8 cellular contexts compared by ENCODE assay signal in the genomic region with DNA sequence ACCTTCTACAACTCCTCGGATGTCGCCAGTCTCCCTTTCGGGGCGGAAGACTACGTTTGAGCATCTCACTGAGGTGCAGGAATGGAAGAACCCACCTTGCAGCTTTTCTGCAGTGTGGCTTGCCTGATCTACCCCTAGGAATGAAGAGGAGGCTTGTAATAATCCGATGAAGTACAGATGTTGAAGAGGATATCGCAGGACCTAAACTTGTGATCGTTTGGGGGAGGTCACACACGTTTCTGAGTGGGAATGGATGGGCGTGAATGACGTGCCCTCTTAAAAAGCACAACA. TPM values are rescaled to one million over a fixed set of nuclear protein-coding genes. Genes with fewer than 3 reads are reported as not detected.
A peak's percentile ranks its signal among the peaks of the same experiment; 100 is the strongest.
DNase-seq lines count a peak whose midpoint lies in the region; ATAC-seq, FAIRE-seq and TF ChIP-seq lines count a peak whose summit lies in the region.

No MANE protein-coding gene starts in this region.

- TF ChIP-seq CTCF in right atrium auricular region (IDR thresholded peaks at IDR 0.05) (no peak), Peyer's patch (IDR thresholded peaks at IDR 0.05) (no peak), H1 (IDR thresholded peaks at IDR 0.05; ENCODE audit: control extremely low read depth in 1 of 3, insufficient read depth in 1 of 3, low read depth in 1 of 3, low read length in 3 of 3) (no peak), osteoblast (IDR thresholded peaks at IDR 0.05; ENCODE audit: extremely low read depth, low read depth, low read length) (no peak)

- H3K23me2 ChIP-seq in H1 (ENCODE audit: low read depth, low read length), result peaks cover 12% of the 10 kb centered on the region

- no peak overlapping the region for H2BK15ac ChIP-seq in H1 (ENCODE audit: low read length)

- peak overlapping the region; percentile 77 to 89 for H3K4me3 ChIP-seq in right atrium auricular region
- peak overlapping the region; percentile 79 to 97 (median 84) for H3K4me3 ChIP-seq in Peyer's patch
- H3K4me3 ChIP-seq in H1 (ENCODE audit: extremely low read depth in 1 of 4, insufficient read depth in 2 of 4, low read depth in 3 of 4, low read length in 4 of 4), result peak overlapping the region; percentile 55 to 87 (median 81)
- H3K4me3 ChIP-seq in osteoblast (ENCODE audit: insufficient read depth, low read length), result peak overlapping the region; percentile 76

- H3K27ac ChIP-seq in right atrium auricular region, result peak overlapping the region; percentile 95 to 97
- H3K27ac ChIP-seq in Peyer's patch, result peak overlapping the region; percentile 96 to 99 (median 98)
- no peak overlapping the region for H3K27ac ChIP-seq in H1 (ENCODE audit: low read depth, low read length)
- peak overlapping the region; percentile 78 for H3K27ac ChIP-seq in osteoblast (ENCODE audit: low read depth, low read length)

- no peak overlapping the region for H4K5ac ChIP-seq in H1 (ENCODE audit: insufficient read length, low read depth, low read length)

- H3K23ac ChIP-seq in H1 (ENCODE audit: insufficient read length), result no peak overlapping the region

- no peak for FAIRE-seq in H1 (lab: Jason Lieb, UNC)

- WGBS in H1 (ENCODE audit: extremely low coverage in 1 of 2, insufficient coverage in 1 of 2, insufficient read length in 1 of 2, insufficient replicate concordance in 2 of 2, low coverage in 1 of 2, low lambda C conversion rate in 2 of 2, missing lambda C conversion rate in 1 of 2), 2 experiments, result 1% methylated on average over 11 of the region's 11 CpGs; no CpG with 5 or more reads in 1 of the 2 experiments

- no peak for ATAC-seq in Right ventricle myocardium inferior
- no peak for ATAC-seq in HG02610 (IDR thresholded peaks at IDR 0.05; ENCODE audit: unreplicated experiment)

- H3K4ac ChIP-seq in H1 (replicated peaks; ENCODE audit: insufficient read length, low read depth, low read length), result no peak overlapping the region

- H2AFZ ChIP-seq in H1 (ENCODE audit: low read length), result peak overlapping the region; percentile 80
- peak overlapping the region; percentile 83 for H2AFZ ChIP-seq in osteoblast (ENCODE audit: low read length)

- CTCF ChIA-PET in H1 (lab: Charles Lee; ENCODE audit: partially characterized antibody), result no interaction called here

- H3K79me2 ChIP-seq in H1 (ENCODE audit: control insufficient read depth in 1 of 2, insufficient read depth in 2 of 2, low read length in 2 of 2), result peaks cover 5 to 45% of the 10 kb centered on the region in 2 experiments; a peak in 3 of 4 replicates
- H3K79me2 ChIP-seq in osteoblast (ENCODE audit: insufficient read depth, low read length), result peaks cover 52% of the 10 kb centered on the region

- no peak overlapping the region for H2BK5ac ChIP-seq in H1 (ENCODE audit: low read depth, low read length)

- POLR2A ChIA-PET in H1 (lab: Charles Lee; ENCODE audit: partially characterized antibody), result no interaction called here

- no peaks in the 10 kb centered on the region for H3K79me1 ChIP-seq in H1 (ENCODE audit: low read depth, low read length)

- H3K56ac ChIP-seq in H1 (replicated peaks; ENCODE audit: insufficient read length, low read depth, low read length), result no peak overlapping the region

- H3K27me3 ChIP-seq in right atrium auricular region (no peaks in the 10 kb centered on the region), Peyer's patch (no peaks in the 10 kb centered on the region), H1 (replicated peaks in 1 of 4; ENCODE audit: control insufficient read depth in 3 of 4, extremely low read depth in 1 of 4, insufficient read depth in 3 of 4, low read length in 3 of 4) (no peaks in the 10 kb centered on the region; a peak in 1 of 7 replicates), osteoblast (ENCODE audit: insufficient read depth, low read length) (no peaks in the 10 kb centered on the region)

- no peak overlapping the region for H4K91ac ChIP-seq in H1 (replicated peaks; ENCODE audit: insufficient read length, low read length)

- intact Hi-C loops in Right ventricle myocardium inferior (cut with DNase I), result loop anchor here (5.0 kb wide), 1 partner anchor 245 kb away; a partner anchor contains a TSS

- TF ChIP-seq RAD21 in H1 (IDR thresholded peaks at IDR 0.05 in 1 of 2, conservative IDR thresholded peaks at IDR 0.05 in 1 of 2; ENCODE audit: low read depth in 2 of 2, low read length in 2 of 2), result no peak

- H3K9ac ChIP-seq in H1 (replicated peaks in 1 of 4; ENCODE audit: extremely low read depth in 1 of 4, low read depth in 3 of 4, low read length in 3 of 4), result peak overlapping the region in 3 of 4 experiments; percentile 66 to 87 (median 87); a peak in 5 of 7 replicates

- no peak overlapping the region for H4K8ac ChIP-seq in H1 (ENCODE audit: extremely low read depth, insufficient read depth, low read length)

- H3K36me3 ChIP-seq in right atrium auricular region (no peaks in the 10 kb centered on the region), Peyer's patch (no peaks in the 10 kb centered on the region), H1 (ENCODE audit: control insufficient read depth in 2 of 4, insufficient read depth in 4 of 4, low read length in 3 of 4) (no peaks in the 10 kb centered on the region), osteoblast (ENCODE audit: insufficient read depth, low read length) (no peaks in the 10 kb centered on the region)

- peaks cover 0 to 4% of the 10 kb centered on the region in 2 experiments for H4K20me1 ChIP-seq in H1 (replicated peaks in 1 of 2; ENCODE audit: control insufficient read depth in 1 of 2, insufficient read depth in 2 of 2, low read length in 2 of 2)
- peaks cover 22% of the 10 kb centered on the region for H4K20me1 ChIP-seq in osteoblast (ENCODE audit: insufficient read depth, low read length)

- H3K4me1 ChIP-seq in right atrium auricular region (peaks cover 0 to 65% of the 10 kb centered on the region in 2 donors), Peyer's patch (peaks cover 0 to 16% (median 6%) of the 10 kb centered on the region in 4 donors), H1 (replicated peaks in 1 of 4; ENCODE audit: control insufficient read depth in 3 of 4, insufficient read depth in 4 of 4, low read length in 3 of 4) (peaks cover 0 to 12% (median 3%) of the 10 kb centered on the region in 4 experiments; a peak in 4 of 7 replicates), osteoblast (ENCODE audit: insufficient read depth, low read length) (peaks cover 17% of the 10 kb centered on the region)

- H3K4me2 ChIP-seq in H1 (ENCODE audit: insufficient read depth in 1 of 2, low read depth in 2 of 2, low read length in 2 of 2) (peak overlapping the region; percentile 90 to 92), osteoblast (ENCODE audit: insufficient read depth, low read length) (peak overlapping the region; percentile 99)

- no peak overlapping the region for H3K14ac ChIP-seq in H1 (ENCODE audit: insufficient read length)

- TF ChIP-seq EP300 in H1 (IDR thresholded peaks at IDR 0.05; ENCODE audit: borderline replicate concordance in 1 of 2, low read depth in 2 of 2, low read length in 2 of 2), result no peak

- H3K18ac ChIP-seq in H1 (ENCODE audit: extremely low read depth, low read length), result no peak overlapping the region

- H3K9me3 ChIP-seq in right atrium auricular region, result no peaks in the 10 kb centered on the region
- no peaks in the 10 kb centered on the region for H3K9me3 ChIP-seq in Peyer's patch
- H3K9me3 ChIP-seq in H1 (ENCODE audit: insufficient read depth in 2 of 2, low read depth in 1 of 2, low read length in 1 of 2), result no peaks in the 10 kb centered on the region
- H3K9me3 ChIP-seq in osteoblast (ENCODE audit: low read depth, low read length), result no peaks in the 10 kb centered on the region

- H2BK12ac ChIP-seq in H1 (ENCODE audit: low read depth, low read length), result no peak overlapping the region

- no peak overlapping the region for H2BK20ac ChIP-seq in H1 (ENCODE audit: low read length)

- no peak for DNase-seq in right atrium auricular region (ENCODE audit: low spot score)
- no peak for DNase-seq in Right ventricle myocardium inferior (ENCODE audit: missing footprints)
- peak in 1 of 3 donors; percentile 17 for DNase-seq in Peyer's patch
- no peak for DNase-seq in H1 (ENCODE audit: low read depth in 1 of 2, low spot score in 2 of 2)
- DNase-seq in osteoblast (ENCODE audit: insufficient read length, low spot score, missing footprints), result no peak
- no peak for DNase-seq in cortex of kidney (lab: John Stamatoyannopoulos, UW)
- DNase-seq in SHP77 treated with DMSO at 0.1 percent for 48 hours (lab: John Stamatoyannopoulos, UW), result no peak

- H2AK5ac ChIP-seq in H1 (ENCODE audit: low read depth, low read length), result no peak overlapping the region

- H2BK120ac ChIP-seq in H1 (replicated peaks; ENCODE audit: low read depth, low read length), result no peak overlapping the region

- TF ChIP-seq POLR2A in Peyer's patch (IDR thresholded peaks at IDR 0.05) (no peak), H1 (IDR thresholded peaks at IDR 0.05; ENCODE audit: control extremely low read depth in 1 of 2, low read depth in 2 of 2, low read length in 2 of 2) (no peak)

TF ChIP-seq in H1, 55 proteins besides CTCF, POLR2A, EP300 and RAD21 (continues in another document):
- TF ChIP-seq RXRA (IDR thresholded peaks at IDR 0.05; ENCODE audit: insufficient read depth, low read depth, low read length) (no peak), SP1 (IDR thresholded peaks at IDR 0.05; ENCODE audit: low read depth, low read length) (no peak), RBBP5 (IDR thresholded peaks at IDR 0.05; ENCODE audit: borderline replicate concordance, low read depth, low read length) (no peak), NRF1 (IDR thresholded peaks at IDR 0.05; ENCODE audit: low read depth, low read length) (no peak), HDAC6 (IDR thresholded peaks at IDR 0.05; ENCODE audit: low read depth, low read length) (no peak), CEBPB (IDR thresholded peaks at IDR 0.05; ENCODE audit: low read depth, low read length) (no peak), GABPA (IDR thresholded peaks at IDR 0.05; ENCODE audit: borderline replicate concordance, insufficient read depth, low read length) (no peak), SRF (IDR thresholded peaks at IDR 0.05; ENCODE audit: low read depth, low read length) (no peak)
- TF ChIP-seq, protein P1, sequence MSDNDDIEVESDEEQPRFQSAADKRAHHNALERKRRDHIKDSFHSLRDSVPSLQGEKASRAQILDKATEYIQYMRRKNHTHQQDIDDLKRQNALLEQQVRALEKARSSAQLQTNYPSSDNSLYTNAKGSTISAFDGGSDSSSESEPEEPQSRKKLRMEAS (IDR thresholded peaks at IDR 0.05), result no peak

RNA-seq across cellular contexts. Expression of a gene that starts 0.5 kb away (rescaled TPM):
- total RNA-seq in right atrium auricular region (10 to 100 TPM; 26.7 to 52.7 TPM), Right ventricle myocardium inferior (24.6 TPM), Peyer's patch (10 to 100 TPM; 43.2 to 53.8 (median 49.4) TPM), osteoblast (51.0 and 52.5 TPM in 2 replicates)
- 18.8 and 19.1 TPM in 2 replicates for total RNA-seq in H1 (2021; fragmentation: NEBNext Ultra II Directional; extraction: Animal tissue kit (Norgen Biotek cat#: 25700))
- polyA plus RNA-seq in H1 (2011; rRNA removed), result 5.2 and 5.5 TPM in 2 replicates
- 4.7 TPM for polyA plus RNA-seq in H1 (2011; cell fraction: cytosol; rRNA removed)
- 4.1 TPM for polyA plus RNA-seq in H1 (2011; cell fraction: nucleus; rRNA removed)
- polyA plus RNA-seq in H1 (2012, experiment 1 of 2), result 3.9 to 11.4 TPM (median 8.4 TPM) in 4 replicates
- polyA plus RNA-seq in H1 (2012, experiment 2 of 2), result 0.50 TPM
- polyA plus RNA-seq in H1 (2013, experiment 1 of 2), result 13.0 TPM
- 13.1 TPM for polyA plus RNA-seq in H1 (2013, experiment 2 of 2)
- 18.3 and 21.1 TPM in 2 replicates for polyA minus RNA-seq in H1 (2011; rRNA and poly(A)+ RNA removed)
- polyA minus RNA-seq in H1 (2011; cell fraction: cytosol; rRNA and poly(A)+ RNA removed), result 10.4 TPM
- 29.8 TPM for polyA minus RNA-seq in H1 (2011; cell fraction: nucleus; rRNA and poly(A)+ RNA removed)
